ENCODE assay signal across 16 cellular contexts in the genomic region with DNA sequence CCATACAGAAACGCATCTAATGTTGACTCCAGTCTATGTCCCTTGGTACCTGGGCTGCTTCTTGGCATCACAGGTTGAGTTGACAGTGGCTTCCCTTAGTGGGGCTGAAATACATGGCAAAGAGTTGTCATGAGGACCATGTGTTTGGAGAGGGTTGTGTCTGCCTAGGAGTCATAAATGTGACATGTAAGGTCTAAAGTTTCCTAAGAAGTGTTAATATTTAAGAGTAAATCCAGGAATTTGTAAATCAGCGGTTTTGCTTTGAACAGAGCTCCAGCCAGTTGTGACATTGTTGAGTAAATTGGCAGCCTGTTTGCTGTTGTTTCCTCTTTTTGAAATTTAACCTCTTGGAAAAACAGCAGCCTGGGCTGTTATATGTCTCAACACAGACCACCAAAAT.
DNase-seq lines count a peak whose midpoint lies in the region; ATAC-seq and TF ChIP-seq lines count a peak whose summit lies in the region.
"Had no signal": no experiment of that assay in that cellular context is flagged by ENCODE, and none has a peak within 500 bp of the region (broad histone marks: within the 10 kb centered on the region; RNA-seq: fewer than 3 reads in every experiment).

No MANE protein-coding gene starts in this region.

- H3K9ac ChIP-seq in DND-41 (ENCODE audit: low read depth, low read length), result no peak overlapping the region
- no peak overlapping the region for H3K9ac ChIP-seq in fibroblast of lung (ENCODE audit: insufficient read depth, low read length)
- H3K9ac ChIP-seq in neuronal stem cell (ENCODE audit: low read depth, low read length, poor library complexity), result no peak overlapping the region

- no peak overlapping the region for H2BK12ac ChIP-seq in neuronal stem cell (ENCODE audit: low read length)

- H2BK15ac ChIP-seq in neuronal stem cell (ENCODE audit: low read length), result no peak overlapping the region

- H3K79me1 ChIP-seq in neuronal stem cell (ENCODE audit: low read depth, low read length), result no peaks in the 10 kb centered on the region

- no peak overlapping the region for H3K18ac ChIP-seq in neuronal stem cell (ENCODE audit: low read length)

- H3K27me3 ChIP-seq in DND-41 (ENCODE audit: insufficient read depth, low read length, poor library complexity) (no peaks in the 10 kb centered on the region), fibroblast of lung (ENCODE audit: control insufficient read depth, insufficient read depth, low read length) (no peaks in the 10 kb centered on the region), neuronal stem cell (ENCODE audit: control insufficient read depth in 3 of 3, insufficient read depth in 3 of 3, low read depth in 1 of 3, low read length in 3 of 3) (no peaks in the 10 kb centered on the region), MG63 (no peaks in the 10 kb centered on the region), tibial nerve (no peaks in the 10 kb centered on the region)

- H3K36me3 ChIP-seq in DND-41 (ENCODE audit: insufficient read depth, low read length), result no peaks in the 10 kb centered on the region
- no peaks in the 10 kb centered on the region for H3K36me3 ChIP-seq in fibroblast of lung (ENCODE audit: control insufficient read depth, insufficient read depth, low read length)
- no peaks in the 10 kb centered on the region for H3K36me3 ChIP-seq in neuronal stem cell (replicated peaks in 1 of 2; ENCODE audit: control insufficient read depth in 2 of 2, insufficient read depth in 2 of 2, low read length in 2 of 2)
- no peaks in the 10 kb centered on the region for H3K36me3 ChIP-seq in MG63
- H3K36me3 ChIP-seq in tibial nerve, result no peaks in the 10 kb centered on the region

- no peaks in the 10 kb centered on the region for H3K79me2 ChIP-seq in DND-41 (ENCODE audit: insufficient read depth, low read length)
- H3K79me2 ChIP-seq in fibroblast of lung (ENCODE audit: control insufficient read depth, insufficient read depth, low read length), result no peaks in the 10 kb centered on the region

- no peak overlapping the region for H2BK5ac ChIP-seq in neuronal stem cell (ENCODE audit: low read length)

- no peak overlapping the region for H3K27ac ChIP-seq in DND-41 (ENCODE audit: low read length)
- H3K27ac ChIP-seq in fibroblast of lung (ENCODE audit: insufficient read depth, low read length), result no peak overlapping the region
- H3K27ac ChIP-seq in neuronal stem cell (replicated peaks; ENCODE audit: low read length), result no peak overlapping the region
- H3K27ac ChIP-seq in tibial nerve, result no peak overlapping the region

- no peak for TF ChIP-seq EP300 in tibial nerve (IDR thresholded peaks at IDR 0.05)

- peaks cover 20% of the 10 kb centered on the region for H3K4me1 ChIP-seq in DND-41 (ENCODE audit: insufficient read depth, low read length)
- peaks cover 2% of the 10 kb centered on the region for H3K4me1 ChIP-seq in fibroblast of lung (ENCODE audit: control insufficient read depth, extremely low read depth, insufficient read depth, low read length)
- peaks cover 0 to 2% of the 10 kb centered on the region in 2 donors for H3K4me1 ChIP-seq in neuronal stem cell (ENCODE audit: control insufficient read depth in 2 of 2, insufficient read depth in 1 of 2, low read depth in 1 of 2, low read length in 2 of 2)
- H3K4me1 ChIP-seq in tibial nerve, result peaks cover 0 to 5% (median 0%) of the 10 kb centered on the region in 4 donors

- no peak overlapping the region for H2BK120ac ChIP-seq in neuronal stem cell (ENCODE audit: low read depth, low read length)

- no CpG with 5 or more reads among the region's 2 CpGs for WGBS in neuronal stem cell (ENCODE audit: extremely low coverage in 2 of 2, insufficient read length in 2 of 2, insufficient replicate concordance in 1 of 2), 2 donors
- 70 to 92% methylated on average over 2 of the region's 2 CpGs for WGBS in tibial nerve, 2 donors

- H4K20me1 ChIP-seq in DND-41 (ENCODE audit: insufficient read depth, low read length) (no peaks in the 10 kb centered on the region), fibroblast of lung (ENCODE audit: control insufficient read depth, extremely low read depth, insufficient read depth, low read length) (no peaks in the 10 kb centered on the region)

- H2AK5ac ChIP-seq in neuronal stem cell (ENCODE audit: low read depth, low read length), result no peak overlapping the region

- H3K23ac ChIP-seq in neuronal stem cell (ENCODE audit: low read depth, low read length, poor library complexity), result no peak overlapping the region

- H3K4me3 ChIP-seq in DND-41 (ENCODE audit: low read depth in 1 of 2, low read length in 2 of 2), result no peak overlapping the region
- no peak overlapping the region for H3K4me3 ChIP-seq in fibroblast of lung (replicated peaks in 1 of 4; ENCODE audit: control extremely low read depth in 1 of 4, insufficient read depth in 1 of 4, low read depth in 3 of 4, low read length in 4 of 4)
- H3K4me3 ChIP-seq in neuronal stem cell (ENCODE audit: low read length in 2 of 2), result no peak overlapping the region
- H3K4me3 ChIP-seq in MG63, result no peak overlapping the region
- H3K4me3 ChIP-seq in tibial nerve, result no peak overlapping the region
- H3K4me3 ChIP-seq: K562 had no signal

- no peak for TF ChIP-seq POLR2A in tibial nerve (IDR thresholded peaks at IDR 0.05)

- TF ChIP-seq CTCF in DND-41 (IDR thresholded peaks at IDR 0.05; ENCODE audit: borderline replicate concordance, extremely low read depth, low read length, poor library complexity, severe bottlenecking) (no peak), fibroblast of lung (conservative IDR thresholded peaks at IDR 0.05 in 1 of 2, IDR thresholded peaks at IDR 0.05 in 1 of 2; ENCODE audit: low read depth in 1 of 2, low read length in 2 of 2) (no peak), tibial nerve (IDR thresholded peaks at IDR 0.05) (no peak)

- H3K4me2 ChIP-seq in DND-41 (ENCODE audit: insufficient read depth, low read length) (no peak overlapping the region), fibroblast of lung (ENCODE audit: extremely low read depth, insufficient read depth, low read length) (no peak overlapping the region), neuronal stem cell (ENCODE audit: insufficient read depth, low read length, poor library complexity, severe bottlenecking) (no peak overlapping the region)

- H3K4ac ChIP-seq in neuronal stem cell (ENCODE audit: low read length), result no peak overlapping the region

- no peak for ATAC-seq in DND-41 (ENCODE audit: insufficient read depth, low read depth)
- ATAC-seq: K562 had no signal

- no peak overlapping the region for H4K91ac ChIP-seq in neuronal stem cell (ENCODE audit: low read depth, low read length, poor library complexity)

- H3K9me3 ChIP-seq in DND-41 (ENCODE audit: insufficient read depth, low read length, severe bottlenecking) (no peaks in the 10 kb centered on the region), fibroblast of lung (ENCODE audit: control insufficient read depth, insufficient read depth, low read depth, low read length) (no peaks in the 10 kb centered on the region), neuronal stem cell (replicated peaks in 1 of 2; ENCODE audit: control insufficient read depth in 2 of 2, insufficient read depth in 1 of 2, low read depth in 1 of 2, low read length in 2 of 2) (no peaks in the 10 kb centered on the region), MG63 (no peaks in the 10 kb centered on the region; the same call in 1 of the 2 replicates), tibial nerve (no peaks in the 10 kb centered on the region)

- H4K8ac ChIP-seq in neuronal stem cell (ENCODE audit: low read depth, low read length), result no peak overlapping the region

- no peak overlapping the region for H3K14ac ChIP-seq in neuronal stem cell (ENCODE audit: low read length)

- no peak for DNase-seq in DND-41
- peak; percentile 68 for DNase-seq in MV-4-11 (lab: John Stamatoyannopoulos, UW)
- no peak for DNase-seq in fibroblast of lung (ENCODE audit: low read depth in 2 of 2)
- DNase-seq in neuronal stem cell (ENCODE audit: low spot score), result no peak
- no peak for DNase-seq in NCI-H146 treated with DMSO at 0.1 percent for 48 hours (lab: John Stamatoyannopoulos, UW; ENCODE audit: unreplicated experiment)
- no peak for DNase-seq in MG63
- DNase-seq in superior temporal gyrus (ENCODE audit: extremely low spot score), result no peak
- DNase-seq in tibial nerve (ENCODE audit: low spot score in 2 of 2), result no peak
- DNase-seq: CD8-positive, alpha-beta memory T cell; HCEC 1CT; NCI-H1105 treated with DMSO at 0.1 percent for 48 hours; NCI-H1930; NCI-H2171; NCI-H446 treated with DMSO at 0.1 percent for 48 hours; NCI-H774 had no signal

- H2AFZ ChIP-seq in DND-41 (ENCODE audit: low read depth, low read length), result peak overlapping the region; percentile 37; the same call in 1 of the 2 replicates
- peak overlapping the region; percentile 35 for H2AFZ ChIP-seq in fibroblast of lung (ENCODE audit: low read length)
- peak overlapping the region; percentile 26 for H2AFZ ChIP-seq in neuronal stem cell (ENCODE audit: low read length)
